In genomic region chr10:102801978-102802377, GRCh38 we compare ENCODE assay signal across 1 cellular context.
TF ChIP-seq lines count a peak whose summit lies in the region.

No MANE protein-coding gene starts in this region.

TF ChIP-seq in endothelial cell of umbilical vein, 7 proteins besides CTCF, POLR2A, EP300 and RAD21 (continued from another document):
- TF ChIP-seq GATA2 (IDR thresholded peaks at IDR 0.05; ENCODE audit: insufficient read depth, insufficient read length, low read depth, low read length) = no peak
- no peak for TF ChIP-seq FOS (IDR thresholded peaks at IDR 0.05; ENCODE audit: borderline replicate concordance, insufficient read depth, low read length)
- no peak for TF ChIP-seq MAX (IDR thresholded peaks at IDR 0.05; ENCODE audit: insufficient read depth, insufficient read length)
- TF ChIP-seq MYC (IDR thresholded peaks at IDR 0.05; ENCODE audit: low read depth, low read length) = no peak
